In genomic region chr9:135476561-135476960, GRCh38 we compare ENCODE assay signal across 27 cellular contexts. TPM values are rescaled to one million over a fixed set of nuclear protein-coding genes. Genes with fewer than 3 reads are reported as not detected.
"Had no signal": no experiment of that assay in that cellular context is flagged by ENCODE, and none has a peak within 500 bp of the region (broad histone marks: within the 10 kb centered on the region; RNA-seq: fewer than 3 reads in every experiment).

No MANE protein-coding gene starts in this region.

- H3K27me3 ChIP-seq: body of pancreas, MG63, Peyer's patch, SJSA1 had no signal

- H3K36me3 ChIP-seq: MG63, Peyer's patch had no signal

- H3K36me3 Mint-ChIP-seq: activated naive CD4-positive, alpha-beta T cell treated with anti-CD3 and anti-CD28 coated beads, Interleukin-2, amount 50 U/mL, for 24 hours; WTC11 had no signal

- ATAC-seq: activated CD8-positive, alpha-beta T cell treated with anti-CD3 and anti-CD28 coated beads, Interleukin-2, amount 10 ng/mL, durations not matched to agents 7 days and 5 days; T-helper 17 cell; WTC11 had no signal

- H3K27me3 Mint-ChIP-seq: T-helper 17 cell had no signal

- H3K9me3 Mint-ChIP-seq: activated naive CD4-positive, alpha-beta T cell treated with anti-CD3 and anti-CD28 coated beads, Interleukin-2, amount 50 U/mL, for 24 hours; activated T-helper 1 cell treated with anti-CD3 and anti-CD28 coated beads, Interleukin-12 subunit alpha, Interleukin-12 subunit beta, Interleukin-2, Interleukin-4 antibody, amounts not matched to agents 30 ng/mL and 10 ng/mL and 1 ng/mL, durations not matched to agents 14 hours and 24 hours and 36 hours; WTC11 had no signal

- H3K27ac Mint-ChIP-seq: activated CD8-positive, alpha-beta T cell treated with anti-CD3 and anti-CD28 coated beads, Interleukin-2, amount 10 ng/mL, durations not matched to agents 7 days and 5 days; activated naive CD4-positive, alpha-beta T cell treated with anti-CD3 and anti-CD28 coated beads, Interleukin-2, amount 50 U/mL, for 24 hours; activated T-helper 1 cell treated with anti-CD3 and anti-CD28 coated beads, Interleukin-12 subunit alpha, Interleukin-12 subunit beta, Interleukin-2, Interleukin-4 antibody, amounts not matched to agents 30 ng/mL and 10 ng/mL and 1 ng/mL, durations not matched to agents 14 hours and 24 hours and 36 hours; T-helper 17 cell had no signal

- DNase-seq: activated CD4-positive, alpha-beta T cell treated with anti-CD3 and anti-CD28 coated beads for 48 hours; activated CD4-positive, alpha-beta T cell treated with anti-CD3 and anti-CD28 coated beads, Interleukin-2, amount 50 U/mL, for 4 hours; activated CD4-positive, CD25-positive, alpha-beta regulatory T cell treated with anti-CD3 and anti-CD28 coated beads, Interleukin-2, amount 50 U/mL, for 72 hours; activated CD8-positive, alpha-beta memory T cell treated with anti-CD3 and anti-CD28 coated beads, Interleukin-2, amount 50 U/mL, for 48 hours; activated CD8-positive, alpha-beta T cell treated with anti-CD3 and anti-CD28 coated beads, Interleukin-2, amount 10 ng/mL, durations not matched to agents 7 days and 5 days; activated effector memory CD4-positive, alpha-beta T cell treated with Interleukin-2 at 50 U/mL for 16 hours; activated naive CD4-positive, alpha-beta T cell; activated T-cell treated with anti-CD3 and anti-CD28 coated beads, Interleukin-2, amount 50 U/mL, for 1 hour; aorta; body of pancreas; cerebellar nuclear complex; MG63; MV-4-11; NCI-H1105; NCI-H1436; NCI-H1694 treated with DMSO at 0.1 percent for 48 hours; NCI-H2029 treated with DMSO at 0.1 percent for 48 hours; NCI-H510A treated with DMSO at 0.1 percent for 48 hours; Peyer's patch; SHP77; T-helper 17 cell; T-helper 9 cell had no signal

- H3K4me3 Mint-ChIP-seq: activated CD8-positive, alpha-beta T cell treated with anti-CD3 and anti-CD28 coated beads, Interleukin-2, amount 10 ng/mL, durations not matched to agents 7 days and 5 days; activated naive CD4-positive, alpha-beta T cell treated with anti-CD3 and anti-CD28 coated beads, Interleukin-2, amount 50 U/mL, for 24 hours; activated T-helper 1 cell treated with anti-CD3 and anti-CD28 coated beads, Interleukin-12 subunit alpha, Interleukin-12 subunit beta, Interleukin-2, Interleukin-4 antibody, amounts not matched to agents 30 ng/mL and 10 ng/mL and 1 ng/mL, durations not matched to agents 14 hours and 24 hours and 36 hours; T-helper 17 cell; WTC11 had no signal

- H3K9me3 ChIP-seq: body of pancreas, MG63, Peyer's patch, SJSA1 had no signal

- H3K4me3 ChIP-seq: body of pancreas, MG63, Peyer's patch, SJSA1 had no signal

- H3K4me2 ChIP-seq: KMS-11 had no signal

- H3K27ac ChIP-seq: KMS-11, Peyer's patch, SJSA1 had no signal

RNA-seq across cellular contexts. Expression of gene PPP1R26, which starts 3.0 kb away (rescaled TPM):
- total RNA-seq: activated CD8-positive, alpha-beta T cell treated with anti-CD3 and anti-CD28 coated beads, Interleukin-2, amount 10 ng/mL, durations not matched to agents 7 days and 5 days had no signal

RNA-seq across cellular contexts. Expression of gene LCN1, which starts 44.7 kb away (rescaled TPM):
- total RNA-seq: activated CD8-positive, alpha-beta T cell treated with anti-CD3 and anti-CD28 coated beads, Interleukin-2, amount 10 ng/mL, durations not matched to agents 7 days and 5 days; activated T-helper 1 cell treated with anti-CD3 and anti-CD28 coated beads, Interleukin-12 subunit alpha, Interleukin-12 subunit beta, Interleukin-2, Interleukin-4 antibody, amounts not matched to agents 30 ng/mL and 10 ng/mL and 1 ng/mL, durations not matched to agents 14 hours and 24 hours and 36 hours; body of pancreas; Peyer's patch; SJSA1; T-helper 17 cell; WTC11 had no signal
- polyA plus RNA-seq: aorta had no signal
